ENCODE assay signal across 11 cellular contexts in the genomic region with DNA sequence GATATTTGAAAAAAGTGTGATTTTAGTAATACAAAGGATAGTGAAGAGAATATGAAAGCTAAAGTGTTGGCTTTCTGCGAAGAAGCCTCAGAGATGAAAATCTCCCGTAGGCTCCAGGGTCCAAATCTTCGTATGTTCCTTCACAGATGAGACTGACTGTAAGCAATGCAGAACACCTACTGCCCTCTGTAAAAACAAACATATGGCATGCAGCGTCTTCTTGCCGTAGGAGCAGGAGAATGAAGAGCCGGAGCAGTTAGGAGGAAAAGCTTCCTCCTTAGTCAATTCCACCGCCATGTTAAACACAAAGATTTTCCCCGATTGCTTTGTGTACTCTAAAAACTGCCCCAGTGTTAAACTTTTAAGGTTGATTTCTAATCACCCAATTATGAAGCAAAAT. TPM values are rescaled to one million over a fixed set of nuclear protein-coding genes. Genes with fewer than 3 reads are reported as not detected.
A peak's percentile ranks its signal among the peaks of the same experiment; 100 is the strongest.
DNase-seq lines count a peak whose midpoint lies in the region; ATAC-seq and TF ChIP-seq lines count a peak whose summit lies in the region.
"Had no signal": no experiment of that assay in that cellular context is flagged by ENCODE, and none has a peak within 500 bp of the region (broad histone marks: within the 10 kb centered on the region; RNA-seq: fewer than 3 reads in every experiment).

No MANE protein-coding gene starts in this region.

- H3K27me3 Mint-ChIP-seq in activated naive CD8-positive, alpha-beta T cell treated with anti-CD3 and anti-CD28 coated beads for 36 hours: no peaks in the 10 kb centered on the region

- peak; percentile 43 for DNase-seq in HT-29 (ENCODE audit: low spot score)
- no peak for DNase-seq in stomach
- DNase-seq in hippocampal formation (lab: John Stamatoyannopoulos, UW): no peak
- no peak for DNase-seq in activated naive CD8-positive, alpha-beta T cell treated with anti-CD3 and anti-CD28 coated beads for 36 hours
- DNase-seq: activated naive CD4-positive, alpha-beta T cell treated with Interleukin-2 at 50 U/mL for 16 hours; NCI-H526 had no signal

- TF ChIP-seq POLR2A in stomach (IDR thresholded peaks at IDR 0.05): no peak

- TF ChIP-seq EP300 in stomach (IDR thresholded peaks at IDR 0.05): no peak

- no peak overlapping the region for H3K27ac Mint-ChIP-seq in activated naive CD8-positive, alpha-beta T cell treated with anti-CD3 and anti-CD28 coated beads for 36 hours

- no peak overlapping the region for H3K4me3 Mint-ChIP-seq in activated naive CD8-positive, alpha-beta T cell treated with anti-CD3 and anti-CD28 coated beads for 36 hours

- H3K36me3 ChIP-seq in iPS-20b (ENCODE audit: insufficient read depth, low read depth, low read length) (peaks cover 2% of the 10 kb centered on the region; the same call in 1 of the 2 replicates), stomach (peaks cover 0 to 4% (median 1%) of the 10 kb centered on the region in 4 donors)

- H3K4me3 ChIP-seq in iPS-20b (ENCODE audit: low read length) (no peak overlapping the region), stomach (peak overlapping the region in 3 of 4 donors; percentile 16 to 24 (median 23))

- H3K36me3 Mint-ChIP-seq in activated naive CD8-positive, alpha-beta T cell treated with anti-CD3 and anti-CD28 coated beads for 36 hours: peaks cover 9% of the 10 kb centered on the region

- no peak for ATAC-seq in SK-N-SH treated with all-trans-retinoic acid at 6 μM for 48 hours
- no peak for ATAC-seq in GM21360 (IDR thresholded peaks at IDR 0.05; ENCODE audit: unreplicated experiment)

- WGBS in stomach, 5 donors: 28 to 63% (median 57%) methylated on average over 8 of the region's 8 CpGs

- peaks cover 18% of the 10 kb centered on the region for H3K4me1 Mint-ChIP-seq in activated naive CD8-positive, alpha-beta T cell treated with anti-CD3 and anti-CD28 coated beads for 36 hours

- H3K9ac ChIP-seq in iPS-20b (ENCODE audit: low read depth, low read length): peak overlapping the region; percentile 41; the same call in 1 of the 2 replicates

- intact Hi-C loops in stomach (cut with DNase I; ENCODE audit: low total_unique reads): no loop called here

- H3K27ac ChIP-seq in VCaP (peak overlapping the region; percentile 86), iPS-20b (ENCODE audit: low read length) (no peak overlapping the region), stomach (peak overlapping the region; percentile 54 to 72 (median 69))

- H3K4me1 ChIP-seq in iPS-20b (ENCODE audit: insufficient read depth, low read length) (peaks cover 21% of the 10 kb centered on the region), stomach (peaks cover 0 to 20% (median 7%) of the 10 kb centered on the region in 4 donors)

- H3K9me3 ChIP-seq in iPS-20b (ENCODE audit: insufficient read depth, low read depth, low read length) (no peaks in the 10 kb centered on the region), stomach (no peaks in the 10 kb centered on the region)
- H3K9me3 ChIP-seq: heart left ventricle had no signal

- no peaks in the 10 kb centered on the region for H3K27me3 ChIP-seq in iPS-20b (ENCODE audit: insufficient read depth, low read length)
- no peaks in the 10 kb centered on the region for H3K27me3 ChIP-seq in stomach
- H3K27me3 ChIP-seq: heart left ventricle had no signal

- H3K9me3 Mint-ChIP-seq in activated naive CD8-positive, alpha-beta T cell treated with anti-CD3 and anti-CD28 coated beads for 36 hours: no peaks in the 10 kb centered on the region

- TF ChIP-seq CTCF in VCaP (conservative IDR thresholded peaks at IDR 0.05) (peak; percentile 84), stomach (IDR thresholded peaks at IDR 0.05) (peak in 1 of 7 experiments; percentile 9)

TF ChIP-seq in SK-N-SH treated with all-trans-retinoic acid at 6 μM for 48 hours, 23 proteins besides CTCF, POLR2A, EP300 and RAD21:
- TF ChIP-seq ISL1 (CRISPR knock-in tag; IDR thresholded peaks at IDR 0.05) (no peak), CSDC2 (CRISPR knock-in tag; IDR thresholded peaks at IDR 0.05) (no peak), SNAI2 (CRISPR knock-in tag; IDR thresholded peaks at IDR 0.05) (no peak), PPARA (CRISPR knock-in tag; IDR thresholded peaks at IDR 0.05; ENCODE audit: borderline replicate concordance) (no peak), ZNF8 (CRISPR knock-in tag; IDR thresholded peaks at IDR 0.05) (no peak), ESRRG (CRISPR knock-in tag; IDR thresholded peaks at IDR 0.05) (no peak), CREB5 (CRISPR knock-in tag; IDR thresholded peaks at IDR 0.05; ENCODE audit: low read depth) (no peak), ZC3H10 (CRISPR knock-in tag; IDR thresholded peaks at IDR 0.05) (no peak)
TF ChIP-seq in SK-N-SH treated with all-trans-retinoic acid at 6 μM for 48 hours: peak in this region for 0.

RNA-seq across cellular contexts. Expression of gene RWDD4, which starts 22.5 kb away (rescaled TPM):
- total RNA-seq in HT-29 (2014; rRNA removed; shearing (Covaris generic)): 22.1 and 25.3 TPM in 2 replicates
- 10 to 100 TPM in 3 of 5 donors, 1 to 10 TPM in 2; 3.8 to 36.4 (median 11.2) TPM for total RNA-seq in stomach
- 10 to 100 TPM; 14.1 to 22.1 (median 15.1) TPM for polyA plus RNA-seq in stomach
- 10 to 100 TPM; 23.0 to 26.3 TPM for total RNA-seq in activated naive CD8-positive, alpha-beta T cell treated with anti-CD3 and anti-CD28 coated beads for 36 hours

RNA-seq across cellular contexts. Expression of gene TRAPPC11, which starts 22.6 kb away (rescaled TPM):
- 6.6 and 9.8 TPM in 2 replicates for total RNA-seq in HT-29 (2014; rRNA removed; shearing (Covaris generic))
- 100 to 1,000 TPM in 1 of 5 donors, 10 to 100 TPM in 4; 47.5 to 173 (median 93.1) TPM for total RNA-seq in stomach
- 10 to 100 TPM; 10.6 to 13.3 (median 12.5) TPM for polyA plus RNA-seq in stomach
- total RNA-seq in activated naive CD8-positive, alpha-beta T cell treated with anti-CD3 and anti-CD28 coated beads for 36 hours: 10 to 100 TPM; 18.9 to 21.6 TPM
